Comparison of ENCODE assay signal across 8 cellular contexts in genomic region chr10:71211759-71212248, GRCh38. TPM values are rescaled to one million over a fixed set of nuclear protein-coding genes. Genes with fewer than 3 reads are reported as not detected.
A peak's percentile ranks its signal among the peaks of the same experiment; 100 is the strongest.
DNase-seq lines count a peak whose midpoint lies in the region; ATAC-seq and TF ChIP-seq lines count a peak whose summit lies in the region.

No MANE protein-coding gene starts in this region.

- no peaks in the 10 kb centered on the region for H3K36me3 ChIP-seq in right lobe of liver
- H3K36me3 ChIP-seq in thymus (ENCODE audit: control insufficient read depth, insufficient read depth) = no peaks in the 10 kb centered on the region

- H3K4me1 Mint-ChIP-seq in activated T-cell treated with anti-CD3 and anti-CD28 coated beads, Interleukin-2, amount 50 U/mL, for 24 hours (ENCODE audit: low read depth) = peaks cover 14% of the 10 kb centered on the region
- peaks cover 69% of the 10 kb centered on the region for H3K4me1 Mint-ChIP-seq in brain

- intact Hi-C loops in right lobe of liver (cut with DNase I) = loop anchor here in 1 of 2 donors (10.0 kb wide), 1 partner anchor 307 kb away; no protein-coding TSS in a partner anchor

- TF ChIP-seq POLR2A in right lobe of liver (IDR thresholded peaks at IDR 0.05) = no peak

- no peaks in the 10 kb centered on the region for H3K9me3 Mint-ChIP-seq in activated T-cell treated with anti-CD3 and anti-CD28 coated beads, Interleukin-2, amount 50 U/mL, for 24 hours
- H3K9me3 Mint-ChIP-seq in brain = peaks cover 0 to 7% (median 0%) of the 10 kb centered on the region in 5 experiments

- H3K4me1 ChIP-seq in right lobe of liver (peaks cover 0 to 16% (median 0%) of the 10 kb centered on the region in 4 donors), thymus (ENCODE audit: control insufficient read depth, insufficient read depth, low read length) (peaks cover 30% of the 10 kb centered on the region)

- no peaks in the 10 kb centered on the region for H3K36me3 Mint-ChIP-seq in activated T-cell treated with anti-CD3 and anti-CD28 coated beads, Interleukin-2, amount 50 U/mL, for 24 hours (ENCODE audit: low read depth)
- H3K36me3 Mint-ChIP-seq in brain = no peaks in the 10 kb centered on the region

- H3K27me3 Mint-ChIP-seq in activated T-cell treated with anti-CD3 and anti-CD28 coated beads, Interleukin-2, amount 50 U/mL, for 24 hours = peaks cover 87% of the 10 kb centered on the region
- H3K27me3 Mint-ChIP-seq in brain = peaks cover 71% of the 10 kb centered on the region

- ATAC-seq in right lobe of liver (no peak), HG03095 (IDR thresholded peaks at IDR 0.05; ENCODE audit: unreplicated experiment) (no peak), HG03175 (IDR thresholded peaks at IDR 0.05; ENCODE audit: unreplicated experiment) (no peak), GM18909 (IDR thresholded peaks at IDR 0.05; ENCODE audit: poor library complexity, unreplicated experiment) (no peak)

- H3K27ac Mint-ChIP-seq in activated T-cell treated with anti-CD3 and anti-CD28 coated beads, Interleukin-2, amount 50 U/mL, for 24 hours = no peak overlapping the region
- peak overlapping the region; percentile 6 to 82 (median 65) for H3K27ac Mint-ChIP-seq in brain

- H3K27me3 ChIP-seq in right lobe of liver (peaks cover 0 to 8% of the 10 kb centered on the region in 2 donors), thymus (ENCODE audit: control insufficient read depth, insufficient read depth) (peaks cover 19% of the 10 kb centered on the region)

- DNase-seq in activated T-cell treated with anti-CD3 and anti-CD28 coated beads, Interleukin-2, amount 50 U/mL, for 24 hours = no peak
- no peak for DNase-seq in activated T-cell treated with anti-CD3 and anti-CD28 coated beads, Interleukin-2, amount 50 U/mL, for 1 hour
- no peak for DNase-seq in right lobe of liver

- peak overlapping the region; percentile 31 for H3K4me3 Mint-ChIP-seq in activated T-cell treated with anti-CD3 and anti-CD28 coated beads, Interleukin-2, amount 50 U/mL, for 24 hours
- peak overlapping the region; percentile 70 to 89 (median 78) for H3K4me3 Mint-ChIP-seq in brain

- TF ChIP-seq CTCF in brain (conservative IDR thresholded peaks at IDR 0.05) (no peak), right lobe of liver (IDR thresholded peaks at IDR 0.05) (no peak)

- WGBS in right lobe of liver (ENCODE audit: insufficient coverage, low coverage, low lambda C conversion rate, missing lambda C conversion rate) = 0% methylated on average over 5 of the region's 6 CpGs
- WGBS in thymus = 7% methylated on average over 6 of the region's 6 CpGs

- H3K9me3 ChIP-seq in right lobe of liver = no peaks in the 10 kb centered on the region
- no peaks in the 10 kb centered on the region for H3K9me3 ChIP-seq in thymus (ENCODE audit: control insufficient read depth)

- H3K4me3 ChIP-seq in right lobe of liver = peak overlapping the region; percentile 21 to 61 (median 50)
- peak overlapping the region; percentile 58 for H3K4me3 ChIP-seq in thymus (ENCODE audit: low read length)

- H3K27ac ChIP-seq in right lobe of liver (no peak overlapping the region), thymus (ENCODE audit: low read depth) (no peak overlapping the region)

RNA-seq across cellular contexts. Expression of gene UNC5B, which starts 0.6 kb away (rescaled TPM):
- polyA plus RNA-seq in brain (ENCODE audit: insufficient read depth, low read depth, low replicate concordance) (31.8 TPM), thymus (2.2 TPM)
- total RNA-seq in right lobe of liver = 1 to 10 TPM; 1.0 to 6.2 (median 2.1) TPM

Comparison
In these comparisons a context has a peak if more than half of its experiments do, and no peak if none do; other contexts are left out.
1. RNA of gene UNC5B, which starts 0.6 kb away (polyA plus RNA-seq): 31.8 TPM in brain (single experiment); 2.2 TPM in thymus (single experiment); every median in the first group is over 10 times any median in the second.